Comparison of ENCODE assay signal across 27 cellular contexts in the genomic region with DNA sequence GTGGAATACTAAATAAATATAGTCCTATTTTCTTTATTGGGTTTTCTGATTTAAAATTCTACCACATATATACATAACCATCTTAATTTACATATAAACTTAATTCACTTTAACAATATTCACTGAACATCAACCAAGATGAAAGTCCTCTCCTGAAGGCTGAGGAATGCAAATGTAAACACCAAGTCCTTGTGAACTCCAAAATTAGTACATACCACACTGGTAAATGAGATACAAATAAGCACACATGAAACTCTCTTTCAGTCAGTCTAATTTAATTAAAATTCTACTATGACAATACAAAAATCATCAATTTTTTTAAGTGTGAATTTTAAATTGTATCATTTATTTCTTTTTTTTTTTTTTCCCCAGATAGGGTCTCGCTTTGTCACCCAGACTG.
"Had no signal": no experiment of that assay in that cellular context is flagged by ENCODE, and none has a peak within 500 bp of the region (broad histone marks: within the 10 kb centered on the region; RNA-seq: fewer than 3 reads in every experiment).

No MANE protein-coding gene starts in this region.

- DNase-seq: stimulated activated CD4-positive, alpha-beta T cell treated with anti-CD3 and anti-CD28 coated beads, Interleukin-2, amount 100 ng/mL, for 48 hours; stimulated activated CD4-positive, alpha-beta T cell treated with anti-CD3 and anti-CD28 coated beads, Interleukin-4, amount 100 ng/mL, for 1 hour; stimulated activated CD4-positive, alpha-beta T cell treated with anti-CD3 and anti-CD28 coated beads, Interleukin-4, amount 100 ng/mL, for 24 hours; stimulated activated CD4-positive, alpha-beta T cell treated with anti-CD3 and anti-CD28 coated beads, Interleukin-4, amount 100 ng/mL, for 4 hours; stimulated activated CD8-positive, alpha-beta memory T cell treated with anti-CD3 and anti-CD28 coated beads, Interleukin-4, amount 100 ng/mL, for 48 hours; stimulated activated naive B cell treated with anti-CD40 and anti-IgM and Interleukin-4, amounts not matched to agents 10 μg/mL and 1 μg/mL and 100 μg/mL, for 72 hours; stimulated activated naive CD4-positive, alpha-beta T cell; stimulated activated naive CD4-positive, alpha-beta T cell treated with Interleukin-2 at 50 U/mL for 16 hours; stimulated activated naive CD8-positive, alpha-beta T cell treated with anti-CD3 and anti-CD28 coated beads, Interleukin-15, amount 100 ng/mL, for 72 hours; stimulated activated naive CD8-positive, alpha-beta T cell treated with anti-CD3 and anti-CD28 coated beads, Interleukin-15, Interleukin-2, amounts not matched to agents 100 U/mL and 50 U/mL, for 24 hours; stomach; substantia nigra; testis; thyroid gland; tibial artery; transverse colon; trophoblast cell; upper lobe of left lung; upper lobe of right lung; uterus had no signal

- ATAC-seq: stimulated activated effector memory CD8-positive, alpha-beta T cell treated with anti-CD3 and anti-CD28 coated beads, Interleukin-12 subunit alpha, Interleukin-12 subunit beta, amount 100 ng/mL, for 72 hours; stimulated activated memory B cell treated with anti-CD40 and anti-IgM and Interleukin-4, amounts not matched to agents 10 μg/mL and 1 μg/mL and 100 μg/mL, for 72 hours; stimulated activated naive B cell treated with anti-CD40 and anti-IgM and Interleukin-4, amounts not matched to agents 10 μg/mL and 1 μg/mL and 100 μg/mL, for 72 hours; stimulated activated naive CD8-positive, alpha-beta T cell treated with anti-CD3 and anti-CD28 coated beads, Interleukin-15, amount 100 ng/mL, for 72 hours; stimulated activated naive CD8-positive, alpha-beta T cell treated with anti-CD3 and anti-CD28 coated beads, Interleukin-15, Interleukin-2, amounts not matched to agents 100 U/mL and 50 U/mL, for 24 hours; upper lobe of right lung had no signal

- H3K4me1 ChIP-seq: stomach, suprapubic skin, testis, thyroid gland, tibial artery, transverse colon, upper lobe of left lung, upper lobe of right lung, uterus, vagina had no signal

- H3K27me3 ChIP-seq: stomach, suprapubic skin, testis, thyroid gland, tibial artery, tibial nerve, transverse colon, upper lobe of left lung, upper lobe of right lung, uterus, vagina had no signal

- FAIRE-seq: urothelium cell line had no signal

- H3K27ac ChIP-seq: stomach, suprapubic skin, testis, thoracic aorta, thyroid gland, tibial artery, tibial nerve, transverse colon, upper lobe of left lung, upper lobe of right lung, uterus, vagina had no signal

- H3K36me3 ChIP-seq: stomach, suprapubic skin, thoracic aorta, thyroid gland, tibial artery, tibial nerve, transverse colon, upper lobe of left lung, upper lobe of right lung, uterus, vagina had no signal

- H3K4me3 ChIP-seq: stomach, suprapubic skin, testis, thoracic aorta, thyroid gland, tibial artery, tibial nerve, transverse colon, upper lobe of left lung, upper lobe of right lung, uterus, vagina had no signal

- H3K9me3 ChIP-seq: stomach, suprapubic skin, testis, thoracic aorta, thyroid gland, tibial artery, tibial nerve, transverse colon, upper lobe of left lung, upper lobe of right lung, uterus, vagina had no signal
